12 cellular contexts compared by ENCODE assay signal in genomic region chr12:99529966-99530365, GRCh38.
DNase-seq lines count a peak whose midpoint lies in the region; ATAC-seq, FAIRE-seq and TF ChIP-seq lines count a peak whose summit lies in the region.
"Had no signal": no experiment of that assay in that cellular context is flagged by ENCODE, and none has a peak within 500 bp of the region (broad histone marks: within the 10 kb centered on the region; RNA-seq: fewer than 3 reads in every experiment).

No MANE protein-coding gene starts in this region.

- TF ChIP-seq CTCF in GM10248 (IDR thresholded peaks at IDR 0.05; ENCODE audit: control extremely low read depth, extremely low read depth, low read depth, missing control alignments), result no peak
- TF ChIP-seq CTCF in GM20000 (IDR thresholded peaks at IDR 0.05; ENCODE audit: extremely low read depth, missing control alignments), result no peak
- no peak for TF ChIP-seq CTCF in thyroid gland (IDR thresholded peaks at IDR 0.05)
- no peak for TF ChIP-seq CTCF in pancreas (IDR thresholded peaks at IDR 0.05)

- peak; percentile 20 for DNase-seq in GM10248 (ENCODE audit: extremely low spot score)
- peak; percentile 19 for DNase-seq in GM20000 (ENCODE audit: low spot score)
- peak; percentile 76 for DNase-seq in astrocyte of the hippocampus (ENCODE audit: low read depth, low spot score)
- no peak for DNase-seq in hypothalamus (lab: John Stamatoyannopoulos, UW)
- no peak for DNase-seq in thyroid gland
- DNase-seq in activated CD4-positive, alpha-beta T cell treated with anti-CD3 and anti-CD28 coated beads, Interleukin-2, amount 50 U/mL, for 1 hour, result no peak
- DNase-seq in pancreas, result no peak
- DNase-seq: CD4-positive, alpha-beta T cell; effector CD4-positive, alpha-beta T cell; OCI-M1 had no signal

- POLR2A ChIA-PET in GM10248 (lab: Yijun Ruan, JAX), result no interaction called here

- H3K9me3 ChIP-seq in thyroid gland (no peaks in the 10 kb centered on the region), pancreas (no peaks in the 10 kb centered on the region)

- intact Hi-C loops in thyroid gland (cut with DNase I) (no loop called here), pancreas (cut with DNase I) (no loop called here)

- WGBS in thyroid gland, 2 donors, result 81 to 88% methylated on average over 2 of the region's 2 CpGs
- WGBS in pancreas, 2 donors, result 47 to 53% methylated on average over 2 of the region's 2 CpGs

- FAIRE-seq in pancreas (lab: Jason Lieb, UNC), result no peak
- FAIRE-seq: HepG2 had no signal

- H3K4me1 ChIP-seq in thyroid gland, result no peaks in the 10 kb centered on the region
- H3K4me1 ChIP-seq in pancreas, result no peaks in the 10 kb centered on the region

- CTCF ChIA-PET in GM10248 (lab: Yijun Ruan, JAX), result interaction anchor here (1.0 kb wide), 2 partner anchors 15 to 31 kb away, joined by 3 read pairs; no protein-coding TSS in a partner anchor

- H3K4me3 ChIP-seq in thyroid gland (replicated peaks in 1 of 3), result no peak overlapping the region
- no peak overlapping the region for H3K4me3 ChIP-seq in pancreas

- H3K36me3 ChIP-seq in thyroid gland, result no peaks in the 10 kb centered on the region
- H3K36me3 ChIP-seq in pancreas, result no peaks in the 10 kb centered on the region

- no peak for TF ChIP-seq POLR2A in thyroid gland (IDR thresholded peaks at IDR 0.05)

- peak; percentile 87 for ATAC-seq in HG03103 (IDR thresholded peaks at IDR 0.05; ENCODE audit: low read depth, unreplicated experiment)
- ATAC-seq in pancreas, result no peak
- ATAC-seq: HepG2 had no signal

- H3K27me3 ChIP-seq in thyroid gland (no peaks in the 10 kb centered on the region), pancreas (no peaks in the 10 kb centered on the region)

- no peak overlapping the region for H3K27ac ChIP-seq in thyroid gland
- H3K27ac ChIP-seq in pancreas, result no peak overlapping the region

Comparison
In these comparisons a context has a peak if more than half of its experiments do, and no peak if none do; other contexts are left out.
1. DNase-seq: peak in GM10248 (single experiment), GM20000 (single experiment) and astrocyte of the hippocampus (single experiment); none in hypothalamus (0 of 51), thyroid gland (0 of 2), activated CD4-positive, alpha-beta T cell treated with anti-CD3 and anti-CD28 coated beads, Interleukin-2, amount 50 U/mL, for 1 hour (single experiment) and pancreas (0 of 6).